ENCODE assay signal across 1 cellular context in genomic region chr2:85888745-85889647, GRCh38.
TF ChIP-seq lines count a peak whose summit lies in the region.

ST3GAL5 (minus strand) TSS chr2:85888990; CDS start chr2:85888905, 85 bp downstream.

TF ChIP-seq in HepG2, 621 proteins besides CTCF, POLR2A, EP300 and RAD21 (continued from another document and continues in another):
- TF ChIP-seq, protein P1, sequence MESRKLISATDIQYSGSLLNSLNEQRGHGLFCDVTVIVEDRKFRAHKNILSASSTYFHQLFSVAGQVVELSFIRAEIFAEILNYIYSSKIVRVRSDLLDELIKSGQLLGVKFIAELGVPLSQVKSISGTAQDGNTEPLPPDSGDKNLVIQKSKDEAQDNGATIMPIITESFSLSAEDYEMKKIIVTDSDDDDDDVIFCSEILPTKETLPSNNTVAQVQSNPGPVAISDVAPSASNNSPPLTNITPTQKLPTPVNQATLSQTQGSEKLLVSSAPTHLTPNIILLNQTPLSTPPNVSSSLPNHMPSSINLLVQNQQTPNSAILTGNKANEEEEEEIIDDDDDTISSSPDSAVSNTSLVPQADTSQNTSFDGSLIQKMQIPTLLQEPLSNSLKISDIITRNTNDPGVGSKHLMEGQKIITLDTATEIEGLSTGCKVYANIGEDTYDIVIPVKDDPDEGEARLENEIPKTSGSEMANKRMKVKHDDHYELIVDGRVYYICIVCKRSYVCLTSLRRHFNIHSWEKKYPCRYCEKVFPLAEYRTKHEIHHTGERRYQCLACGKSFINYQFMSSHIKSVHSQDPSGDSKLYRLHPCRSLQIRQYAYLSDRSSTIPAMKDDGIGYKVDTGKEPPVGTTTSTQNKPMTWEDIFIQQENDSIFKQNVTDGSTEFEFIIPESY (CRISPR knock-in tag; IDR thresholded peaks at IDR 0.05), result peak; percentile 33; the same call in 1 of the 2 replicates
- TF ChIP-seq ZNF382 (CRISPR knock-in tag; IDR thresholded peaks at IDR 0.05; ENCODE audit: borderline replicate concordance) (no peak), ZNF841 (CRISPR knock-in tag; IDR thresholded peaks at IDR 0.05; ENCODE audit: borderline replicate concordance) (no peak), HMG20B (CRISPR knock-in tag; conservative IDR thresholded peaks at IDR 0.05) (no peak), ZFP62 (CRISPR knock-in tag; IDR thresholded peaks at IDR 0.05) (no peak), ZNF431 (CRISPR knock-in tag; IDR thresholded peaks at IDR 0.05; ENCODE audit: borderline replicate concordance, low read depth) (no peak), CREM (IDR thresholded peaks at IDR 0.05) (no peak), CREM (CRISPR knock-in tag; IDR thresholded peaks at IDR 0.05) (0 out of 2 replicates have a peak, but pooled peaks have one; percentile 7), HNRNPH1 (optimal IDR thresholded peaks at IDR 0.05; ENCODE audit: low read depth, low read length) (no peak), TBX2 (CRISPR knock-in tag; IDR thresholded peaks at IDR 0.05; ENCODE audit: borderline replicate concordance) (no peak), ZNF670 (CRISPR knock-in tag; IDR thresholded peaks at IDR 0.05; ENCODE audit: borderline replicate concordance) (no peak), ZNF138 (CRISPR knock-in tag; IDR thresholded peaks at IDR 0.05; ENCODE audit: low read depth) (no peak), SYNCRIP (IDR thresholded peaks at IDR 0.05; ENCODE audit: insufficient read depth, low read depth, low read length) (no peak), BRF2 (CRISPR knock-in tag; IDR thresholded peaks at IDR 0.05) (0 out of 2 replicates have a peak, but pooled peaks have one; percentile 44), MEIS2 (CRISPR knock-in tag; IDR thresholded peaks at IDR 0.05) (peak; percentile 55; the same call in 1 of the 2 replicates), NPAS2 (CRISPR knock-in tag; IDR thresholded peaks at IDR 0.05; ENCODE audit: borderline replicate concordance) (no peak), U2AF2 (IDR thresholded peaks at IDR 0.05; ENCODE audit: low read depth, low read length) (no peak), SP4 (CRISPR knock-in tag; IDR thresholded peaks at IDR 0.05) (peak; percentile 75), ZC3H13 (CRISPR knock-in tag; IDR thresholded peaks at IDR 0.05) (no peak), MLLT10 (CRISPR knock-in tag; IDR thresholded peaks at IDR 0.05) (no peak), ZNF761 (CRISPR knock-in tag; conservative IDR thresholded peaks at IDR 0.05) (0 out of 2 replicates have a peak, but pooled peaks have one; percentile 47), RBFOX2 (IDR thresholded peaks at IDR 0.05; ENCODE audit: low read depth, low read length) (no peak), ZNF569 (CRISPR knock-in tag; IDR thresholded peaks at IDR 0.05; ENCODE audit: borderline replicate concordance) (no peak), ZNF335 (CRISPR knock-in tag; IDR thresholded peaks at IDR 0.05) (no peak), ZNF180 (CRISPR knock-in tag; IDR thresholded peaks at IDR 0.05; ENCODE audit: borderline replicate concordance, low read depth) (no peak), MTA3 (CRISPR knock-in tag; IDR thresholded peaks at IDR 0.05) (no peak), ZNF749 (CRISPR knock-in tag; IDR thresholded peaks at IDR 0.05; ENCODE audit: borderline replicate concordance) (peak; percentile 44; the same call in 1 of the 2 replicates), ZNF674 (CRISPR knock-in tag; IDR thresholded peaks at IDR 0.05; ENCODE audit: low read depth) (no peak), CREB1 (IDR thresholded peaks at IDR 0.05) (peak; percentile 94), CREB1 (CRISPR knock-in tag; IDR thresholded peaks at IDR 0.05) (no peak), SNAPC2 (CRISPR knock-in tag; IDR thresholded peaks at IDR 0.05) (no peak), ONECUT2 (CRISPR knock-in tag; IDR thresholded peaks at IDR 0.05) (no peak), ZNF280D (CRISPR knock-in tag; IDR thresholded peaks at IDR 0.05) (no peak), ZFYVE20 (CRISPR knock-in tag; IDR thresholded peaks at IDR 0.05; ENCODE audit: borderline replicate concordance, low read depth) (no peak), YY1 (IDR thresholded peaks at IDR 0.05; ENCODE audit: insufficient read depth, insufficient replicate concordance, low read depth, low read length) (peak; percentile 62), MED1 (CRISPR knock-in tag; IDR thresholded peaks at IDR 0.05) (peak; percentile 62; the same call in 1 of the 2 replicates), ESRRA (CRISPR knock-in tag; IDR thresholded peaks at IDR 0.05; ENCODE audit: low read depth) (no peak), ZNF207 (IDR thresholded peaks at IDR 0.05; ENCODE audit: borderline replicate concordance) (no peak), ATF4 (CRISPR knock-in tag; IDR thresholded peaks at IDR 0.05) (peak in 1 of 2 experiments; percentile 37; a peak in 1 of 4 replicates), ZFP36L2 (CRISPR knock-in tag; IDR thresholded peaks at IDR 0.05) (no peak), HES4 (CRISPR knock-in tag; IDR thresholded peaks at IDR 0.05; ENCODE audit: borderline replicate concordance) (peak; percentile 77; the same call in 1 of the 2 replicates), ZNF333 (CRISPR knock-in tag; IDR thresholded peaks at IDR 0.05; ENCODE audit: borderline replicate concordance) (no peak), NFKBIZ (CRISPR knock-in tag; IDR thresholded peaks at IDR 0.05) (0 out of 2 replicates have a peak, but pooled peaks have one; percentile 24), ZXDC (CRISPR knock-in tag; IDR thresholded peaks at IDR 0.05) (0 out of 2 replicates have a peak, but pooled peaks have one; percentile 19), ZBTB21 (CRISPR knock-in tag; IDR thresholded peaks at IDR 0.05) (no peak), ZNF256 (CRISPR knock-in tag; conservative IDR thresholded peaks at IDR 0.05) (0 out of 2 replicates have a peak, but pooled peaks have one; percentile 46)
- TF ChIP-seq, protein P2, sequence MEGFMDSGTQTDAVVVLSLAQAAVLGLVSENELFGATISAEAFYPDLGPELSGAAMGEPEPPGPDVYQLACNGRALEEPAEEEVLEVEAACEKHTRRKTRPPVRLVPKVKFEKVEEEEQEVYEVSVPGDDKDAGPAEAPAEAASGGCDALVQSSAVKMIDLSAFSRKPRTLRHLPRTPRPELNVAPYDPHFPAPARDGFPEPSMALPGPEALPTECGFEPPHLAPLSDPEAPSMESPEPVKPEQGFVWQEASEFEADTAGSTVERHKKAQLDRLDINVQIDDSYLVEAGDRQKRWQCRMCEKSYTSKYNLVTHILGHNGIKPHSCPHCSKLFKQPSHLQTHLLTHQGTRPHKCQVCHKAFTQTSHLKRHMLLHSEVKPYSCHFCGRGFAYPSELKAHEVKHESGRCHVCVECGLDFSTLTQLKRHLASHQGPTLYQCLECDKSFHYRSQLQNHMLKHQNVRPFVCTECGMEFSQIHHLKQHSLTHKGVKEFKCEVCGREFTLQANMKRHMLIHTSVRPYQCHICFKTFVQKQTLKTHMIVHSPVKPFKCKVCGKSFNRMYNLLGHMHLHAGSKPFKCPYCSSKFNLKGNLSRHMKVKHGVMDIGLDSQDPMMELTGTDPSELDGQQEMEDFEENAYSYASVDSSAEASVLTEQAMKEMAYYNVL (CRISPR knock-in tag; IDR thresholded peaks at IDR 0.05; ENCODE audit: borderline replicate concordance), result peak; percentile 71; the same call in 1 of the 2 replicates
- TF ChIP-seq, protein P3, sequence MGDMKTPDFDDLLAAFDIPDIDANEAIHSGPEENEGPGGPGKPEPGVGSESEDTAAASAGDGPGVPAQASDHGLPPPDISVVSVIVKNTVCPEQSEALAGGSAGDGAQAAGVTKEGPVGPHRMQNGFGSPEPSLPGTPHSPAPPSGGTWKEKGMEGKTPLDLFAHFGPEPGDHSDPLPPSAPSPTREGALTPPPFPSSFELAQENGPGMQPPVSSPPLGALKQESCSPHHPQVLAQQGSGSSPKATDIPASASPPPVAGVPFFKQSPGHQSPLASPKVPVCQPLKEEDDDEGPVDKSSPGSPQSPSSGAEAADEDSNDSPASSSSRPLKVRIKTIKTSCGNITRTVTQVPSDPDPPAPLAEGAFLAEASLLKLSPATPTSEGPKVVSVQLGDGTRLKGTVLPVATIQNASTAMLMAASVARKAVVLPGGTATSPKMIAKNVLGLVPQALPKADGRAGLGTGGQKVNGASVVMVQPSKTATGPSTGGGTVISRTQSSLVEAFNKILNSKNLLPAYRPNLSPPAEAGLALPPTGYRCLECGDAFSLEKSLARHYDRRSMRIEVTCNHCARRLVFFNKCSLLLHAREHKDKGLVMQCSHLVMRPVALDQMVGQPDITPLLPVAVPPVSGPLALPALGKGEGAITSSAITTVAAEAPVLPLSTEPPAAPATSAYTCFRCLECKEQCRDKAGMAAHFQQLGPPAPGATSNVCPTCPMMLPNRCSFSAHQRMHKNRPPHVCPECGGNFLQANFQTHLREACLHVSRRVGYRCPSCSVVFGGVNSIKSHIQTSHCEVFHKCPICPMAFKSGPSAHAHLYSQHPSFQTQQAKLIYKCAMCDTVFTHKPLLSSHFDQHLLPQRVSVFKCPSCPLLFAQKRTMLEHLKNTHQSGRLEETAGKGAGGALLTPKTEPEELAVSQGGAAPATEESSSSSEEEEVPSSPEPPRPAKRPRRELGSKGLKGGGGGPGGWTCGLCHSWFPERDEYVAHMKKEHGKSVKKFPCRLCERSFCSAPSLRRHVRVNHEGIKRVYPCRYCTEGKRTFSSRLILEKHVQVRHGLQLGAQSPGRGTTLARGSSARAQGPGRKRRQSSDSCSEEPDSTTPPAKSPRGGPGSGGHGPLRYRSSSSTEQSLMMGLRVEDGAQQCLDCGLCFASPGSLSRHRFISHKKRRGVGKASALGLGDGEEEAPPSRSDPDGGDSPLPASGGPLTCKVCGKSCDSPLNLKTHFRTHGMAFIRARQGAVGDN (CRISPR knock-in tag; IDR thresholded peaks at IDR 0.05), result peak; percentile 72
- TF ChIP-seq, protein P4, sequence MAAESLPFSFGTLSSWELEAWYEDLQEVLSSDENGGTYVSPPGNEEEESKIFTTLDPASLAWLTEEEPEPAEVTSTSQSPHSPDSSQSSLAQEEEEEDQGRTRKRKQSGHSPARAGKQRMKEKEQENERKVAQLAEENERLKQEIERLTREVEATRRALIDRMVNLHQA (CRISPR knock-in tag; IDR thresholded peaks at IDR 0.05), result no peak
- TF ChIP-seq, protein P5, sequence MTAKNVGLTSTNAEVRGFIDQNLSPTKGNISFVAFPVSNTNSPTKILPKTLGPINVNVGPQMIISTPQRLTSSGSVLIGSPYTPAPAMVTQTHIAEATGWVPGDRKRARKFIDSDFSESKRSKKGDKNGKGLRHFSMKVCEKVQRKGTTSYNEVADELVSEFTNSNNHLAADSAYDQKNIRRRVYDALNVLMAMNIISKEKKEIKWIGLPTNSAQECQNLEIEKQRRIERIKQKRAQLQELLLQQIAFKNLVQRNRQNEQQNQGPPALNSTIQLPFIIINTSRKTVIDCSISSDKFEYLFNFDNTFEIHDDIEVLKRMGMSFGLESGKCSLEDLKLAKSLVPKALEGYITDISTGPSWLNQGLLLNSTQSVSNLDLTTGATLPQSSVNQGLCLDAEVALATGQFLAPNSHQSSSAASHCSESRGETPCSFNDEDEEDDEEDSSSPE (CRISPR knock-in tag; IDR thresholded peaks at IDR 0.05), result peak; percentile 74; the same call in 1 of the 2 replicates
